In the genomic region with DNA sequence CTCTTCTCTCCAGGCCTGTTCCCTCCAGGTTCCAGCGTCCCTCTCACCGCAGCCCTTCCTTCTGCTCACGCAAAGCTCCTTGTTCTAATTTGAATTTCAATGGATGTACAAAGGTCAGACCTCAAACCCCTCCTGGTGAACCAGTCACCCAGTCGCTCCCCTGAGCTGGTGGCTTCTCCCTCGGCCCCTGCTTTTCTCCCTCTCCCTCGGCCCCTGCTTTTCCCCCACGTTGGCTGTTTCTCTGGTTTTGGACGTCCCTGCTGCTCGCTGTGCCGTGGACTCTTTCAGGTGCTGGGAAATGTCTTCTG, we compare ENCODE assay signal across 29 cellular contexts. TPM values are rescaled to one million over a fixed set of nuclear protein-coding genes. Genes with fewer than 3 reads are reported as not detected.
DNase-seq lines count a peak whose midpoint lies in the region; ATAC-seq, FAIRE-seq and TF ChIP-seq lines count a peak whose summit lies in the region.
"Had no signal": no experiment of that assay in that cellular context is flagged by ENCODE, and none has a peak within 500 bp of the region (broad histone marks: within the 10 kb centered on the region; RNA-seq: fewer than 3 reads in every experiment).

No MANE protein-coding gene starts in this region.

- H3K4me2 ChIP-seq in H1 (ENCODE audit: insufficient read depth in 1 of 2, low read depth in 2 of 2, low read length in 2 of 2) (peak overlapping the region; percentile 14 to 40; a peak in 3 of 4 replicates), neural progenitor cell (peak overlapping the region; percentile 73)

- H3K9ac ChIP-seq in H1 (replicated peaks in 1 of 4; ENCODE audit: extremely low read depth in 1 of 4, low read depth in 3 of 4, low read length in 3 of 4) (peak overlapping the region in 1 of 4 experiments; percentile 6; a peak in 1 of 7 replicates), neural progenitor cell (no peak overlapping the region)

- H4K20me1 ChIP-seq in H1 (replicated peaks in 1 of 2; ENCODE audit: control insufficient read depth in 1 of 2, insufficient read depth in 2 of 2, low read length in 2 of 2) = no peaks in the 10 kb centered on the region
- no peaks in the 10 kb centered on the region for H4K20me1 ChIP-seq in neural progenitor cell (ENCODE audit: low read depth)

- peaks cover 21% of the 10 kb centered on the region for H3F3A ChIP-seq in neural progenitor cell (ENCODE audit: low read depth)

- H3K79me1 ChIP-seq in H1 (ENCODE audit: low read depth, low read length) = no peaks in the 10 kb centered on the region

- H3K79me2 ChIP-seq in H1 (ENCODE audit: control insufficient read depth in 1 of 2, insufficient read depth in 2 of 2, low read length in 2 of 2) = no peaks in the 10 kb centered on the region
- H3K79me2 ChIP-seq in neural progenitor cell (ENCODE audit: low read depth) = no peaks in the 10 kb centered on the region

- TF ChIP-seq CTCF in H1 (IDR thresholded peaks at IDR 0.05; ENCODE audit: control extremely low read depth in 1 of 3, insufficient read depth in 1 of 3, low read depth in 1 of 3, low read length in 3 of 3) = no peak
- TF ChIP-seq CTCF in neural progenitor cell (IDR thresholded peaks at IDR 0.05) = no peak
- TF ChIP-seq CTCF in esophagus squamous epithelium (IDR thresholded peaks at IDR 0.05) = no peak

- 35% methylated on average over 10 of the region's 10 CpGs; no CpG with 5 or more reads in 1 of the 2 experiments for WGBS in H1 (ENCODE audit: extremely low coverage in 1 of 2, insufficient coverage in 1 of 2, insufficient read length in 1 of 2, insufficient replicate concordance in 2 of 2, low coverage in 1 of 2, low lambda C conversion rate in 2 of 2, missing lambda C conversion rate in 1 of 2), 2 experiments
- 15 to 31% methylated on average over 10 of the region's 10 CpGs for WGBS in esophagus squamous epithelium, 2 donors

- no peak overlapping the region for H2BK120ac ChIP-seq in H1 (replicated peaks; ENCODE audit: low read depth, low read length)

- H2BK5ac ChIP-seq in H1 (ENCODE audit: low read depth, low read length) = 0 out of 2 replicates have a peak overlapping the region, but pooled peaks have one; percentile 35

- H3K56ac ChIP-seq in H1 (replicated peaks; ENCODE audit: insufficient read length, low read depth, low read length) = no peak overlapping the region

- no peak overlapping the region for H3K4me3 ChIP-seq in H1 (ENCODE audit: extremely low read depth in 1 of 4, insufficient read depth in 2 of 4, low read depth in 3 of 4, low read length in 4 of 4)
- peak overlapping the region; percentile 18 for H3K4me3 ChIP-seq in neural progenitor cell
- no peak overlapping the region for H3K4me3 ChIP-seq in esophagus squamous epithelium
- H3K4me3 ChIP-seq: heart left ventricle, thoracic aorta, vagina had no signal

- no peaks in the 10 kb centered on the region for H3K36me3 ChIP-seq in H1 (ENCODE audit: control insufficient read depth in 2 of 4, insufficient read depth in 4 of 4, low read length in 3 of 4)
- no peaks in the 10 kb centered on the region for H3K36me3 ChIP-seq in neural progenitor cell
- no peaks in the 10 kb centered on the region for H3K36me3 ChIP-seq in esophagus squamous epithelium
- H3K36me3 ChIP-seq: heart left ventricle, neutrophil, thoracic aorta, vagina had no signal

- H3K27me3 Mint-ChIP-seq in neural progenitor cell (ENCODE audit: insufficient read depth, low read depth) = peaks cover 10% of the 10 kb centered on the region

- POLR2A ChIA-PET in H1 (lab: Charles Lee; ENCODE audit: partially characterized antibody) = interaction anchor here (0.8 to 2.2 kb wide), 5 partner anchors 10 to 44 kb away, joined by 3 to 8 read pairs (median 4); a partner anchor contains a TSS

- H3K18ac ChIP-seq in H1 (ENCODE audit: extremely low read depth, low read length) = no peak overlapping the region; the same call in 1 of the 2 replicates

- no peak overlapping the region for H4K91ac ChIP-seq in H1 (replicated peaks; ENCODE audit: insufficient read length, low read length)

- no peak for FAIRE-seq in H1 (lab: Jason Lieb, UNC)
- FAIRE-seq: H54 had no signal

- H3K14ac ChIP-seq in H1 (ENCODE audit: insufficient read length) = no peak overlapping the region

- TF ChIP-seq EP300 in H1 (IDR thresholded peaks at IDR 0.05; ENCODE audit: borderline replicate concordance in 1 of 2, low read depth in 2 of 2, low read length in 2 of 2) = no peak

- no peak overlapping the region for H4K8ac ChIP-seq in H1 (ENCODE audit: extremely low read depth, insufficient read depth, low read length)

- H4K5ac ChIP-seq in H1 (ENCODE audit: insufficient read length, low read depth, low read length) = no peak overlapping the region

- TF ChIP-seq RAD21 in H1 (IDR thresholded peaks at IDR 0.05 in 1 of 2, conservative IDR thresholded peaks at IDR 0.05 in 1 of 2; ENCODE audit: low read depth in 2 of 2, low read length in 2 of 2) = no peak

- H3K4me1 ChIP-seq in H1 (replicated peaks in 1 of 4; ENCODE audit: control insufficient read depth in 3 of 4, insufficient read depth in 4 of 4, low read length in 3 of 4) = peaks cover 3 to 12% (median 5%) of the 10 kb centered on the region in 4 experiments; a peak in 5 of 7 replicates
- H3K4me1 ChIP-seq in neural progenitor cell = peaks cover 22% of the 10 kb centered on the region
- peaks cover 0 to 23% (median 0%) of the 10 kb centered on the region in 3 donors for H3K4me1 ChIP-seq in esophagus squamous epithelium
- H3K4me1 ChIP-seq: vagina had no signal

- intact Hi-C loops in esophagus squamous epithelium (cut with DNase I) = no loop called here

- H2BK15ac ChIP-seq in H1 (ENCODE audit: low read length) = 0 out of 2 replicates have a peak overlapping the region, but pooled peaks have one; percentile 72

- peaks cover 34% of the 10 kb centered on the region for H3K4me1 Mint-ChIP-seq in neural progenitor cell

- no peak overlapping the region for H3K23ac ChIP-seq in H1 (ENCODE audit: insufficient read length)

- H3K4me3 Mint-ChIP-seq in neural progenitor cell = peak overlapping the region; percentile 73
- H3K4me3 Mint-ChIP-seq: activated CD4-positive, alpha-beta T cell treated with anti-CD3 and anti-CD28 coated beads, Interleukin-2, amount 10 ng/mL, durations not matched to agents 7 days and 5 days; activated CD8-positive, alpha-beta memory T cell treated with anti-CD3 and anti-CD28 coated beads, Interleukin-2, amount 10 ng/mL, durations not matched to agents 7 days and 5 days; CD4-positive, alpha-beta T cell; T-helper 2 cell treated with Interferon-gamma antibody and Interleukin-4, amounts not matched to agents 5 μg/mL and 100 μg/mL, for 36 hours had no signal

- CTCF ChIA-PET in H1 (lab: Charles Lee; ENCODE audit: partially characterized antibody) = interaction anchor here (0.6 to 35.8 kb wide), 7 partner anchors 9 to 36 kb away, joined by 3 to 977 read pairs (median 4); a partner anchor contains a TSS

- ATAC-seq in GM21367 (IDR thresholded peaks at IDR 0.05; ENCODE audit: unreplicated experiment) (no peak), HG03175 (IDR thresholded peaks at IDR 0.05; ENCODE audit: unreplicated experiment) (no peak)
- ATAC-seq: activated CD8-positive, alpha-beta memory T cell treated with anti-CD3 and anti-CD28 coated beads, Interleukin-2, amount 10 ng/mL, durations not matched to agents 7 days and 5 days had no signal

- no peaks in the 10 kb centered on the region for H3K36me3 Mint-ChIP-seq in neural progenitor cell
- H3K36me3 Mint-ChIP-seq: activated CD8-positive, alpha-beta memory T cell treated with anti-CD3 and anti-CD28 coated beads, Interleukin-2, amount 10 ng/mL, durations not matched to agents 7 days and 5 days had no signal

- no peak overlapping the region for H2AFZ ChIP-seq in H1 (ENCODE audit: low read length)
- H2AFZ ChIP-seq in neural progenitor cell (replicated peaks) = peak overlapping the region; percentile 81

- no peak overlapping the region for H2AK5ac ChIP-seq in H1 (ENCODE audit: low read depth, low read length)

- DNase-seq in DMS53 (lab: John Stamatoyannopoulos, UW) (peak; percentile 49), DMS53 treated with DMSO at 0.1 percent for 48 hours (lab: John Stamatoyannopoulos, UW; ENCODE audit: unreplicated experiment) (no peak), SW480 (ENCODE audit: low spot score) (peak; percentile 36), H1 (ENCODE audit: low read depth in 1 of 2, low spot score in 2 of 2) (no peak), neural progenitor cell (ENCODE audit: low spot score) (peak; percentile 61), esophagus squamous epithelium (lab: John Stamatoyannopoulos, UW) (no peak)
- DNase-seq: 8988T; activated CD4-positive, alpha-beta T cell treated with anti-CD3 and anti-CD28 coated beads, Interleukin-2, amount 10 ng/mL, durations not matched to agents 7 days and 5 days; activated CD8-positive, alpha-beta memory T cell treated with anti-CD3 and anti-CD28 coated beads, Interleukin-2, amount 10 ng/mL, durations not matched to agents 7 days and 5 days; activated T-cell treated with anti-CD3 and anti-CD28 coated beads, Interleukin-2, amount 50 U/mL, for 48 hours; CD4-positive, alpha-beta T cell; DMS 273 treated with DMSO at 0.1 percent for 48 hours; effector CD4-positive, alpha-beta T cell; erythroblast; foreskin fibroblast; mesendoderm; NCI-H1417 treated with DMSO at 0.1 percent for 48 hours; NCI-H2081 treated with DMSO at 0.1 percent for 48 hours; NCI-H446 treated with DMSO at 0.1 percent for 48 hours; OCI-M1; stimulated activated naive CD4-positive, alpha-beta T cell treated with Interleukin-2 at 50 U/mL for 16 hours had no signal

- peak overlapping the region; percentile 93 for H3K27ac Mint-ChIP-seq in neural progenitor cell
- H3K27ac Mint-ChIP-seq: activated CD4-positive, alpha-beta T cell treated with anti-CD3 and anti-CD28 coated beads, Interleukin-2, amount 10 ng/mL, durations not matched to agents 7 days and 5 days; activated CD8-positive, alpha-beta memory T cell treated with anti-CD3 and anti-CD28 coated beads, Interleukin-2, amount 10 ng/mL, durations not matched to agents 7 days and 5 days; CD4-positive, alpha-beta T cell; T-helper 2 cell treated with Interferon-gamma antibody and Interleukin-4, amounts not matched to agents 5 μg/mL and 100 μg/mL, for 36 hours had no signal

- H3K27ac ChIP-seq in H1 (ENCODE audit: low read depth, low read length) (no peak overlapping the region), neural progenitor cell (no peak overlapping the region), esophagus squamous epithelium (no peak overlapping the region)
- H3K27ac ChIP-seq: heart left ventricle, neutrophil, thoracic aorta, vagina had no signal

- 0 out of 2 replicates have a peak overlapping the region, but pooled peaks have one; percentile 60 for H2BK12ac ChIP-seq in H1 (ENCODE audit: low read depth, low read length)

- H3K9me3 ChIP-seq in H1 (ENCODE audit: insufficient read depth in 2 of 2, low read depth in 1 of 2, low read length in 1 of 2) (0 out of 4 replicates have a peak, but pooled peaks cover 0 to 3% of the 10 kb centered on the region in 2 experiments), neural progenitor cell (ENCODE audit: low read depth) (no peaks in the 10 kb centered on the region), esophagus squamous epithelium (no peaks in the 10 kb centered on the region)
- H3K9me3 ChIP-seq: heart left ventricle, neutrophil, thoracic aorta, vagina had no signal

- TF ChIP-seq POLR2A in H1 (IDR thresholded peaks at IDR 0.05; ENCODE audit: control extremely low read depth in 1 of 2, low read depth in 2 of 2, low read length in 2 of 2) = no peak
- TF ChIP-seq POLR2A in esophagus squamous epithelium (IDR thresholded peaks at IDR 0.05) = no peak

- no peaks in the 10 kb centered on the region for H3K27me3 ChIP-seq in H1 (replicated peaks in 1 of 4; ENCODE audit: control insufficient read depth in 3 of 4, extremely low read depth in 1 of 4, insufficient read depth in 3 of 4, low read length in 3 of 4)
- no peaks in the 10 kb centered on the region for H3K27me3 ChIP-seq in neural progenitor cell
- H3K27me3 ChIP-seq in esophagus squamous epithelium = peaks cover 0 to 57% (median 0%) of the 10 kb centered on the region in 4 donors
- H3K27me3 ChIP-seq: vagina had no signal

- peaks cover 5% of the 10 kb centered on the region for H3K9me3 Mint-ChIP-seq in neural progenitor cell
- H3K9me3 Mint-ChIP-seq: activated CD4-positive, alpha-beta T cell treated with anti-CD3 and anti-CD28 coated beads, Interleukin-2, amount 10 ng/mL, durations not matched to agents 7 days and 5 days; CD4-positive, alpha-beta T cell; T-helper 2 cell treated with Interferon-gamma antibody and Interleukin-4, amounts not matched to agents 5 μg/mL and 100 μg/mL, for 36 hours had no signal

- H3K4ac ChIP-seq in H1 (replicated peaks; ENCODE audit: insufficient read length, low read depth, low read length) = no peak overlapping the region

- H3K23me2 ChIP-seq in H1 (ENCODE audit: low read depth, low read length) = no peaks in the 10 kb centered on the region

- H2BK20ac ChIP-seq in H1 (ENCODE audit: low read length) = no peak overlapping the region

RNA-seq across cellular contexts. Expression of a gene that starts 8.6 kb away (rescaled TPM):
- total RNA-seq in H1 (2021; fragmentation: NEBNext Ultra II Directional; extraction: Animal tissue kit (Norgen Biotek cat#: 25700)) = 0.28 TPM in 1 of 2 replicates, not detected in the other
- 0.31 and 0.50 TPM in 2 replicates for polyA plus RNA-seq in H1 (2011; rRNA removed)
- 0.37 TPM for polyA plus RNA-seq in H1 (2011; cell fraction: cytosol; rRNA removed)
- polyA plus RNA-seq in H1 (2011; cell fraction: nucleus; rRNA removed) = 1.5 TPM
- 0.24 to 0.56 TPM (median 0.29 TPM) in 3 of 4 replicates, not detected in the other for polyA plus RNA-seq in H1 (2012, experiment 1 of 2)
- 0.18 TPM for polyA plus RNA-seq in H1 (2012, experiment 2 of 2)
- 0.51 TPM for polyA plus RNA-seq in H1 (2013, experiment 1 of 2)
- 0.18 TPM for polyA plus RNA-seq in H1 (2013, experiment 2 of 2)
- polyA minus RNA-seq in H1 (2011; rRNA and poly(A)+ RNA removed) = 0.44 TPM in 1 of 2 replicates, not detected in the other
- 1.9 TPM for polyA minus RNA-seq in H1 (2011; cell fraction: cytosol; rRNA and poly(A)+ RNA removed)
- polyA minus RNA-seq in H1 (2011; cell fraction: nucleus; rRNA and poly(A)+ RNA removed) = 1.6 TPM
- total RNA-seq in neural progenitor cell (ENCODE audit: low replicate concordance) (0.82 and 1.2 TPM in 2 replicates), esophagus squamous epithelium (1 to 10 TPM in 2 of 4 donors, under 1 TPM in 2; 0.79 to 5.4 (median 2.3) TPM)
- total RNA-seq: activated CD4-positive, alpha-beta T cell treated with anti-CD3 and anti-CD28 coated beads, Interleukin-2, amount 10 ng/mL, durations not matched to agents 7 days and 5 days; activated CD8-positive, alpha-beta memory T cell treated with anti-CD3 and anti-CD28 coated beads, Interleukin-2, amount 10 ng/mL, durations not matched to agents 7 days and 5 days; CD4-positive, alpha-beta T cell; vagina had no signal
- polyA plus RNA-seq: heart left ventricle had no signal

RNA-seq across cellular contexts. Expression of a gene that starts 11.2 kb away (rescaled TPM):
- total RNA-seq in H1 (2021; fragmentation: NEBNext Ultra II Directional; extraction: Animal tissue kit (Norgen Biotek cat#: 25700)) = 20.4 and 21.0 TPM in 2 replicates
- polyA plus RNA-seq in H1 (2011; rRNA removed) = 20.0 and 29.6 TPM in 2 replicates
- 22.4 TPM for polyA plus RNA-seq in H1 (2011; cell fraction: cytosol; rRNA removed)
- 97.6 TPM for polyA plus RNA-seq in H1 (2011; cell fraction: nucleus; rRNA removed)
- 14.5 to 22.5 TPM (median 20.0 TPM) in 4 replicates for polyA plus RNA-seq in H1 (2012, experiment 1 of 2)
- polyA plus RNA-seq in H1 (2012, experiment 2 of 2) = 20.5 TPM
- 10.8 TPM for polyA plus RNA-seq in H1 (2013, experiment 1 of 2)
- 10.0 TPM for polyA plus RNA-seq in H1 (2013, experiment 2 of 2)
- polyA minus RNA-seq in H1 (2011; rRNA and poly(A)+ RNA removed) = 17.6 and 21.1 TPM in 2 replicates
- 21.1 TPM for polyA minus RNA-seq in H1 (2011; cell fraction: cytosol; rRNA and poly(A)+ RNA removed)
- polyA minus RNA-seq in H1 (2011; cell fraction: nucleus; rRNA and poly(A)+ RNA removed) = 52.8 TPM
- total RNA-seq in neural progenitor cell (ENCODE audit: low replicate concordance) (20.5 and 38.2 TPM in 2 replicates), esophagus squamous epithelium (10 to 100 TPM; 29.7 to 34.5 (median 33.2) TPM)

RNA-seq across cellular contexts. Expression of a gene that starts 25.1 kb away (rescaled TPM):
- total RNA-seq in H1 (2021; fragmentation: NEBNext Ultra II Directional; extraction: Animal tissue kit (Norgen Biotek cat#: 25700)) = 23.1 and 26.6 TPM in 2 replicates
- 26.9 and 41.5 TPM in 2 replicates for polyA plus RNA-seq in H1 (2011; rRNA removed)
- polyA plus RNA-seq in H1 (2011; cell fraction: cytosol; rRNA removed) = 40.3 TPM
- 107 TPM for polyA plus RNA-seq in H1 (2011; cell fraction: nucleus; rRNA removed)
- polyA plus RNA-seq in H1 (2012, experiment 1 of 2) = 12.3 to 24.7 TPM (median 23.4 TPM) in 4 replicates
- polyA plus RNA-seq in H1 (2012, experiment 2 of 2) = 11.8 TPM
- polyA plus RNA-seq in H1 (2013, experiment 1 of 2) = 12.5 TPM
- polyA plus RNA-seq in H1 (2013, experiment 2 of 2) = 14.3 TPM
- polyA minus RNA-seq in H1 (2011; rRNA and poly(A)+ RNA removed) = 2.0 and 3.2 TPM in 2 replicates
- polyA minus RNA-seq in H1 (2011; cell fraction: cytosol; rRNA and poly(A)+ RNA removed) = 12.3 TPM
- 15.1 TPM for polyA minus RNA-seq in H1 (2011; cell fraction: nucleus; rRNA and poly(A)+ RNA removed)
- total RNA-seq in neural progenitor cell (ENCODE audit: low replicate concordance) = 1.0 and 5.4 TPM in 2 replicates
- total RNA-seq in esophagus squamous epithelium = 1 to 10 TPM in 3 of 4 donors, not detected in 1; 1.7 to 5.7 (median 4.8) TPM

RNA-seq across cellular contexts. Expression of a gene that starts 25.7 kb away (rescaled TPM):
- 8.2 and 8.5 TPM in 2 replicates for total RNA-seq in H1 (2021; fragmentation: NEBNext Ultra II Directional; extraction: Animal tissue kit (Norgen Biotek cat#: 25700))
- 7.1 and 10.9 TPM in 2 replicates for polyA plus RNA-seq in H1 (2011; rRNA removed)
- 9.8 TPM for polyA plus RNA-seq in H1 (2011; cell fraction: cytosol; rRNA removed)
- polyA plus RNA-seq in H1 (2011; cell fraction: nucleus; rRNA removed) = 90.1 TPM
- polyA plus RNA-seq in H1 (2012, experiment 1 of 2) = 7.2 to 12.1 TPM (median 10.1 TPM) in 4 replicates
- 4.7 TPM for polyA plus RNA-seq in H1 (2012, experiment 2 of 2)
- 6.5 TPM for polyA plus RNA-seq in H1 (2013, experiment 1 of 2)
- polyA plus RNA-seq in H1 (2013, experiment 2 of 2) = 6.2 TPM
- polyA minus RNA-seq in H1 (2011; rRNA and poly(A)+ RNA removed) = 1.3 and 1.4 TPM in 2 replicates
- polyA minus RNA-seq in H1 (2011; cell fraction: cytosol; rRNA and poly(A)+ RNA removed) = 2.9 TPM
- 14.3 TPM for polyA minus RNA-seq in H1 (2011; cell fraction: nucleus; rRNA and poly(A)+ RNA removed)
- total RNA-seq in neural progenitor cell (ENCODE audit: low replicate concordance) (0.67 and 3.7 TPM in 2 replicates), esophagus squamous epithelium (1 to 10 TPM in 1 of 4 donors, under 1 TPM in 3; under 0.01 to 1.0 (median 0.47) TPM)

RNA-seq across cellular contexts. Expression of a gene that starts 31.0 kb away (rescaled TPM):
- total RNA-seq in H1 (2021; fragmentation: NEBNext Ultra II Directional; extraction: Animal tissue kit (Norgen Biotek cat#: 25700)) = 26.5 and 31.8 TPM in 2 replicates
- 26.6 and 50.3 TPM in 2 replicates for polyA plus RNA-seq in H1 (2011; rRNA removed)
- polyA plus RNA-seq in H1 (2011; cell fraction: cytosol; rRNA removed) = 26.8 TPM
- polyA plus RNA-seq in H1 (2011; cell fraction: nucleus; rRNA removed) = 47.4 TPM
- polyA plus RNA-seq in H1 (2012, experiment 1 of 2) = 5.3 to 19.7 TPM (median 15.5 TPM) in 4 replicates
- 9.2 TPM for polyA plus RNA-seq in H1 (2012, experiment 2 of 2)
- polyA plus RNA-seq in H1 (2013, experiment 1 of 2) = 26.3 TPM
- polyA plus RNA-seq in H1 (2013, experiment 2 of 2) = 25.7 TPM
- 0.66 and 1.2 TPM in 2 replicates for polyA minus RNA-seq in H1 (2011; rRNA and poly(A)+ RNA removed)
- 13.1 TPM for polyA minus RNA-seq in H1 (2011; cell fraction: cytosol; rRNA and poly(A)+ RNA removed)
- polyA minus RNA-seq in H1 (2011; cell fraction: nucleus; rRNA and poly(A)+ RNA removed) = 15.1 TPM
- 7.5 and 20.9 TPM in 2 replicates for total RNA-seq in neural progenitor cell (ENCODE audit: low replicate concordance)
- total RNA-seq in esophagus squamous epithelium = 10 to 100 TPM; 11.6 to 29.1 (median 24.2) TPM

Comparison
In these comparisons a context has a peak if more than half of its experiments do, and no peak if none do; other contexts are left out.
1. DNase-seq: peak in DMS53 (single experiment), SW480 (single experiment) and neural progenitor cell (single experiment); none in DMS53 treated with DMSO at 0.1 percent for 48 hours (single experiment), H1 (0 of 2) and esophagus squamous epithelium (single experiment).